Comparison of ENCODE assay signal across 11 cellular contexts in genomic region chrX:150570512-150570911, GRCh38. TPM values are rescaled to one million over a fixed set of nuclear protein-coding genes. Genes with fewer than 3 reads are reported as not detected.
DNase-seq lines count a peak whose midpoint lies in the region; ATAC-seq and TF ChIP-seq lines count a peak whose summit lies in the region.
"Had no signal": no experiment of that assay in that cellular context is flagged by ENCODE, and none has a peak within 500 bp of the region (broad histone marks: within the 10 kb centered on the region; RNA-seq: fewer than 3 reads in every experiment).

No MANE protein-coding gene starts in this region.

- H3K27me3 Mint-ChIP-seq in brain (no peaks in the 10 kb centered on the region), progenitor cell of endocrine pancreas (no peaks in the 10 kb centered on the region)

- ATAC-seq in GM18502 (IDR thresholded peaks at IDR 0.05; ENCODE audit: poor library complexity, unreplicated experiment) = no peak
- ATAC-seq: heart left ventricle had no signal

- no peak for TF ChIP-seq POLR2A in NB4 (IDR thresholded peaks at IDR 0.05; ENCODE audit: extremely low read depth, insufficient read length)

- H3K4me3 Mint-ChIP-seq in brain (peak overlapping the region; percentile 47 to 86 (median 72)), progenitor cell of endocrine pancreas (ENCODE audit: low read depth) (peak overlapping the region; percentile 45)

- peak overlapping the region; percentile 90 for H3K4me3 ChIP-seq in NB4 (ENCODE audit: low read depth, low read length)
- H3K4me3 ChIP-seq: cardiac muscle cell had no signal

- H3K27ac ChIP-seq in substantia nigra (ENCODE audit: low read depth, low read length, poor library complexity, severe bottlenecking) = no peak overlapping the region
- H3K27ac ChIP-seq: cardiac muscle cell, parathyroid adenoma had no signal

- TF ChIP-seq CTCF in NB4 (IDR thresholded peaks at IDR 0.05; ENCODE audit: low read depth, low read length) = no peak
- no peak for TF ChIP-seq CTCF in brain (conservative IDR thresholded peaks at IDR 0.05)
- no peak for TF ChIP-seq CTCF in progenitor cell of endocrine pancreas (IDR thresholded peaks at IDR 0.05; ENCODE audit: unreplicated experiment)

- H3K27ac Mint-ChIP-seq in brain (peak overlapping the region in 2 of 5 experiments; percentile 18 to 42), progenitor cell of endocrine pancreas (no peak overlapping the region)

- DNase-seq in SKM-1 treated with dmso at 0.1 percent for 144 hours (lab: John Stamatoyannopoulos, UW; ENCODE audit: unreplicated experiment) = peak; percentile 56
- DNase-seq in SKM-1 (lab: John Stamatoyannopoulos, UW; ENCODE audit: unreplicated experiment) = no peak
- peak; percentile 73 for DNase-seq in NB4 (ENCODE audit: low read depth)
- DNase-seq in progenitor cell of endocrine pancreas (ENCODE audit: low spot score, unreplicated experiment) = no peak
- DNase-seq in substantia nigra (lab: John Stamatoyannopoulos, UW) = no peak
- DNase-seq in activated CD4-positive, CD25-positive, alpha-beta regulatory T cell treated with anti-CD3 and anti-CD28 coated beads, Interleukin-2, amount 50 U/mL, for 72 hours = no peak
- DNase-seq: heart left ventricle had no signal

- peaks cover 0 to 2% (median 0%) of the 10 kb centered on the region in 5 experiments for H3K9me3 Mint-ChIP-seq in brain
- H3K9me3 Mint-ChIP-seq in progenitor cell of endocrine pancreas (ENCODE audit: low read depth) = peaks cover 3% of the 10 kb centered on the region

- H3K36me3 Mint-ChIP-seq in brain (no peaks in the 10 kb centered on the region), progenitor cell of endocrine pancreas (ENCODE audit: insufficient read depth) (no peaks in the 10 kb centered on the region)

- peaks cover 88% of the 10 kb centered on the region for H3K4me1 Mint-ChIP-seq in brain
- H3K4me1 Mint-ChIP-seq in progenitor cell of endocrine pancreas (ENCODE audit: low read depth) = peaks cover 8% of the 10 kb centered on the region

RNA-seq across cellular contexts. Expression of gene MTM1, which starts 2.1 kb away (rescaled TPM):
- 3.4 TPM for polyA plus RNA-seq in brain (ENCODE audit: insufficient read depth, low read depth, low replicate concordance)
- 9.4 and 12.1 TPM in 2 replicates for total RNA-seq in progenitor cell of endocrine pancreas

Comparison
In these comparisons a context has a peak if more than half of its experiments do, and no peak if none do; other contexts are left out.
1. DNase-seq: peak in SKM-1 treated with dmso at 0.1 percent for 144 hours (single experiment) and NB4 (single experiment); none in SKM-1 (single experiment), progenitor cell of endocrine pancreas (single experiment), substantia nigra (0 of 49) and activated CD4-positive, CD25-positive, alpha-beta regulatory T cell treated with anti-CD3 and anti-CD28 coated beads, Interleukin-2, amount 50 U/mL, for 72 hours (single experiment).